ENCODE assay signal across 8 cellular contexts in genomic region chr18:74291771-74292540, GRCh38. TPM values are rescaled to one million over a fixed set of nuclear protein-coding genes. Genes with fewer than 3 reads are reported as not detected.
DNase-seq lines count a peak whose midpoint lies in the region; ATAC-seq, FAIRE-seq and TF ChIP-seq lines count a peak whose summit lies in the region.

A gene with protein sequence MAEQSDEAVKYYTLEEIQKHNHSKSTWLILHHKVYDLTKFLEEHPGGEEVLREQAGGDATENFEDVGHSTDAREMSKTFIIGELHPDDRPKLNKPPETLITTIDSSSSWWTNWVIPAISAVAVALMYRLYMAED (minus strand): TSS chr18:74291963. CDS start chr18:74291875, 88 bp downstream.

- FAIRE-seq in kidney (lab: Jason Lieb, UNC): peak; percentile 96

- H3K9ac ChIP-seq in kidney (ENCODE audit: low read length in 2 of 2): peak within 1 kb of the TSS; percentile 74 to 95

- TF ChIP-seq CTCF in A673 (conservative IDR thresholded peaks at IDR 0.05; ENCODE audit: low read depth, low read length) (no peak), kidney (IDR thresholded peaks at IDR 0.05; ENCODE audit: borderline replicate concordance, extremely low read depth, insufficient read depth) (no peak)

- H3K27ac ChIP-seq in A673 (ENCODE audit: low read depth, low read length, poor library complexity, severe bottlenecking) (peak within 1 kb of the TSS; percentile 35), kidney (ENCODE audit: low read depth in 2 of 2, low read length in 2 of 2) (peak within 1 kb of the TSS; percentile 95 to 96)

- BruUV-seq in A673 (replicated peaks; lab: Mats Ljungman, UMichigan): no TSS peak

- POLR2A ChIA-PET in A673 (lab: Charles Lee; ENCODE audit: low non-redundant PET): no interaction called here

- H3K36me3 ChIP-seq in A673 (ENCODE audit: insufficient read depth, low read length, poor library complexity, severe bottlenecking): no peaks in the 10 kb centered on the region
- peaks cover 0 to 11% of the 10 kb centered on the region in 2 donors for H3K36me3 ChIP-seq in kidney (ENCODE audit: control insufficient read depth in 1 of 2, insufficient read depth in 2 of 2, low read length in 2 of 2)

- peak within 1 kb of the TSS; percentile 71 for H3K4me3 ChIP-seq in A673 (ENCODE audit: low read depth, low read length, poor library complexity, severe bottlenecking)
- peak within 1 kb of the TSS; percentile 96 to 97 for H3K4me3 ChIP-seq in kidney (ENCODE audit: low read length in 2 of 2)

- peak; percentile 97 for DNase-seq in A673 (ENCODE audit: low spot score)
- DNase-seq in NCI-H226: peak; percentile 74
- peak; percentile 98 for DNase-seq in activated CD4-positive, alpha-beta T cell treated with anti-CD3 and anti-CD28 coated beads for 1 hour
- peak; percentile 100 for DNase-seq in cerebellum (ENCODE audit: low spot score)
- peak; percentile 99 for DNase-seq in kidney
- DNase-seq in stimulated activated CD4-positive, alpha-beta T cell treated with anti-CD3 and anti-CD28 coated beads, Interleukin-15, amount 100 ng/mL, for 24 hours: peak; percentile 97

- intact Hi-C loops in A673 (cut with micrococcal nuclease; ENCODE audit: unreplicated experiment): no loop called here
- intact Hi-C loops in kidney (cut with DNase I): no loop called here

- H3K4me1 ChIP-seq in A673 (ENCODE audit: insufficient read depth, low read length, poor library complexity, severe bottlenecking): no peaks in the 10 kb centered on the region
- peaks cover 10 to 13% of the 10 kb centered on the region in 2 donors for H3K4me1 ChIP-seq in kidney (ENCODE audit: control insufficient read depth in 1 of 2, insufficient read depth in 1 of 2, low read depth in 1 of 2, low read length in 2 of 2)

- ATAC-seq in GM18858 (IDR thresholded peaks at IDR 0.05; ENCODE audit: unreplicated experiment) (peak; percentile 99), HG03103 (IDR thresholded peaks at IDR 0.05; ENCODE audit: low read depth, unreplicated experiment) (peak; percentile 99)

- CTCF ChIA-PET in A673 (lab: Charles Lee): no interaction called here

- H3K9me3 ChIP-seq in A673 (ENCODE audit: low read depth, low read length, poor library complexity, severe bottlenecking) (no peaks in the 10 kb centered on the region), kidney (ENCODE audit: control insufficient read depth in 1 of 2, low read length in 2 of 2) (no peaks in the 10 kb centered on the region)

- H3K27me3 ChIP-seq in A673 (replicated peaks; ENCODE audit: insufficient read depth, low read depth, low read length, poor library complexity): no peaks in the 10 kb centered on the region

RNA-seq across cellular contexts. Expression of the gene that starts here (rescaled TPM):
- total RNA-seq in A673 (2021) (38.7 and 39.2 TPM in 2 replicates), cerebellum (18.0 TPM), kidney (243 TPM)
- polyA plus RNA-seq in kidney (ENCODE audit: insufficient read depth, low read depth, low replicate concordance): 1,143 TPM

Comparison
In these comparisons a context has a peak if more than half of its experiments do, and no peak if none do; other contexts are left out.
1. Peak in every context shown above with its lines: DNase-seq, ATAC-seq, H3K4me3 ChIP-seq and H3K27ac ChIP-seq.